In genomic region chr3:31953091-31953490, GRCh38 we compare ENCODE assay signal across 23 cellular contexts.
"Had no signal": no experiment of that assay in that cellular context is flagged by ENCODE, and none has a peak within 500 bp of the region (broad histone marks: within the 10 kb centered on the region; RNA-seq: fewer than 3 reads in every experiment).

No MANE protein-coding gene starts in this region.

- H3K4me1 ChIP-seq: parathyroid adenoma had no signal

- H3K27ac Mint-ChIP-seq: activated CD4-positive, alpha-beta memory T cell treated with anti-CD3 and anti-CD28 coated beads, Interleukin-2, amount 10 ng/mL, durations not matched to agents 7 days and 5 days; activated CD4-positive, alpha-beta T cell treated with anti-CD3 and anti-CD28 coated beads, Interleukin-2, amount 10 ng/mL, durations not matched to agents 24 days and 14 days; activated naive CD4-positive, alpha-beta T cell treated with anti-CD3 and anti-CD28 coated beads, Interleukin-2, amount 10 ng/mL, durations not matched to agents 7 days and 5 days; activated naive CD8-positive, alpha-beta T cell treated with anti-CD3 and anti-CD28 coated beads, Interleukin-2, amount 50 U/mL, for 24 hours; brain; dendritic cell treated with granulocyte-macrophage colony-stimulating factor and Interleukin-4, amounts not matched to agents 40 ng/mL and 50 ng/mL, for 4 days; nephron progenitor cell; stimulated activated naive CD8-positive, alpha-beta T cell treated with anti-CD3 and anti-CD28 coated beads, Interleukin-15, amount 100 ng/mL, for 72 hours; T-helper 17 cell had no signal

- H3K27me3 ChIP-seq: tibial artery had no signal

- H3K36me3 Mint-ChIP-seq: activated naive CD4-positive, alpha-beta T cell treated with anti-CD3 and anti-CD28 coated beads, Interleukin-2, amount 10 ng/mL, durations not matched to agents 7 days and 5 days had no signal

- H3K27ac ChIP-seq: parathyroid adenoma, tibial artery had no signal

- H3K4me3 ChIP-seq: tibial artery had no signal

- H3K4me3 Mint-ChIP-seq: activated CD4-positive, alpha-beta memory T cell treated with anti-CD3 and anti-CD28 coated beads, Interleukin-2, amount 10 ng/mL, durations not matched to agents 7 days and 5 days; activated CD4-positive, alpha-beta T cell treated with anti-CD3 and anti-CD28 coated beads, Interleukin-2, amount 10 ng/mL, durations not matched to agents 24 days and 14 days; activated naive CD4-positive, alpha-beta T cell treated with anti-CD3 and anti-CD28 coated beads, Interleukin-2, amount 10 ng/mL, durations not matched to agents 7 days and 5 days; activated naive CD8-positive, alpha-beta T cell treated with anti-CD3 and anti-CD28 coated beads, Interleukin-2, amount 50 U/mL, for 24 hours; brain; dendritic cell treated with granulocyte-macrophage colony-stimulating factor and Interleukin-4, amounts not matched to agents 40 ng/mL and 50 ng/mL, for 4 days; nephron progenitor cell; stimulated activated naive CD8-positive, alpha-beta T cell treated with anti-CD3 and anti-CD28 coated beads, Interleukin-15, amount 100 ng/mL, for 72 hours; T-helper 17 cell had no signal

- H2AFZ ChIP-seq: parathyroid adenoma had no signal

- H3K27me3 Mint-ChIP-seq: activated naive CD8-positive, alpha-beta T cell treated with anti-CD3 and anti-CD28 coated beads, Interleukin-2, amount 50 U/mL, for 24 hours had no signal

- DNase-seq: activated CD4-positive, alpha-beta memory T cell treated with anti-CD3 and anti-CD28 coated beads, Interleukin-2, amount 10 ng/mL, durations not matched to agents 7 days and 5 days; activated CD4-positive, alpha-beta T cell treated with anti-CD3 and anti-CD28 coated beads, Interleukin-2, amount 10 ng/mL, durations not matched to agents 24 days and 14 days; activated effector memory CD4-positive, alpha-beta T cell treated with anti-CD3 and anti-CD28 coated beads, Interleukin-2, amount 50 U/mL, for 16 hours; activated naive CD4-positive, alpha-beta T cell treated with anti-CD3 and anti-CD28 coated beads, Interleukin-2, amount 10 ng/mL, durations not matched to agents 7 days and 5 days; activated naive CD8-positive, alpha-beta T cell treated with anti-CD3 and anti-CD28 coated beads, Interleukin-2, amount 50 U/mL, for 24 hours; activated T-cell treated with anti-CD3 and anti-CD28 coated beads for 4 hours; effector CD8-positive, alpha-beta T cell; erythroblast; foreskin melanocyte; glutamatergic neuron; hippocampal formation; kidney glomerular epithelial cell; left ventricle myocardium superior; nephron progenitor cell; right cardiac atrium; stimulated activated CD4-positive, alpha-beta T cell treated with anti-CD3 and anti-CD28 coated beads, Interleukin-12 subunit alpha, Interleukin-12 subunit beta, amount 100 ng/mL, for 4 hours; stimulated activated CD4-positive, alpha-beta T cell treated with anti-CD3 and anti-CD28 coated beads, Interleukin-4, amount 100 ng/mL, for 4 hours; stimulated activated naive CD8-positive, alpha-beta T cell treated with anti-CD3 and anti-CD28 coated beads, Interleukin-15, amount 100 ng/mL, for 72 hours; T-helper 17 cell; tibial artery had no signal

- ATAC-seq: left ventricle myocardium superior; right cardiac atrium; stimulated activated naive CD8-positive, alpha-beta T cell treated with anti-CD3 and anti-CD28 coated beads, Interleukin-15, amount 100 ng/mL, for 72 hours had no signal

- H3K9ac ChIP-seq: parathyroid adenoma had no signal

- H3K79me2 ChIP-seq: parathyroid adenoma had no signal
